Comparison of ENCODE assay signal across 8 cellular contexts in genomic region chr11:72041364-72042058, GRCh38. TPM values are rescaled to one million over a fixed set of nuclear protein-coding genes. Genes with fewer than 3 reads are reported as not detected.
DNase-seq lines count a peak whose midpoint lies in the region; ATAC-seq and TF ChIP-seq lines count a peak whose summit lies in the region.

No MANE protein-coding gene starts in this region.

- in situ Hi-C loops in KBM-7 (cut with MboI; ENCODE audit: low pct_unique_long_range_greater_than_20kb, low sequenced_read_pairs) = no loop called here

- TF ChIP-seq CTCF in heart left ventricle (IDR thresholded peaks at IDR 0.05) (no peak), ovary (IDR thresholded peaks at IDR 0.05) (no peak)

- no peak for TF ChIP-seq POLR2A in heart left ventricle (IDR thresholded peaks at IDR 0.05)
- TF ChIP-seq POLR2A in ovary (IDR thresholded peaks at IDR 0.05) = peak; percentile 15

- H3K4me1 ChIP-seq in SJSA1 (replicated peaks) (peaks cover 23% of the 10 kb centered on the region), heart left ventricle (peaks cover 16 to 57% (median 46%) of the 10 kb centered on the region in 12 donors), ovary (ENCODE audit: insufficient read depth) (peaks cover 25% of the 10 kb centered on the region)

- intact Hi-C loops in heart left ventricle (cut with DNase I) = loop anchor here in 9 of 10 donors (1.0 to 5.0 kb wide), 6 partner anchors 36 to 181 kb away; partner anchors contain the start of genes LRRC51 (in 5 of the 9), NUMA1 (in 5 of the 9) and INPPL1 (in 1 of the 9)
- intact Hi-C loops in ovary (cut with DNase I) = loop anchor here in 1 of 4 donors (5.0 kb wide), 1 partner anchor 36 kb away; no protein-coding TSS in a partner anchor

- 0 to 1% (median 1%) methylated on average over 7 to 22 of the region's 22 CpGs for WGBS in heart left ventricle, 4 donors
- 0 to 1% (median 0%) methylated on average over 21 to 22 of the region's 22 CpGs for WGBS in ovary, 3 donors

- H3K27ac ChIP-seq in SJSA1 = peak overlapping the region; percentile 80
- peak overlapping the region; percentile 94 to 100 (median 98) for H3K27ac ChIP-seq in heart left ventricle
- peak overlapping the region; percentile 89 to 99 for H3K27ac ChIP-seq in ovary

- H3K27me3 ChIP-seq in SJSA1 (replicated peaks) (no peaks in the 10 kb centered on the region), heart left ventricle (no peaks in the 10 kb centered on the region), ovary (no peaks in the 10 kb centered on the region)

- H3K9me3 ChIP-seq in SJSA1 (replicated peaks) (no peaks in the 10 kb centered on the region), heart left ventricle (no peaks in the 10 kb centered on the region), ovary (no peaks in the 10 kb centered on the region)

- TF ChIP-seq EP300 in ovary (IDR thresholded peaks at IDR 0.05) = no peak

- ATAC-seq in heart left ventricle = peak; percentile 72 to 83 (median 77)
- ATAC-seq in HG03432 (IDR thresholded peaks at IDR 0.05; ENCODE audit: unreplicated experiment) = no peak

- H3K36me3 ChIP-seq in SJSA1 (no peaks in the 10 kb centered on the region), heart left ventricle (peaks cover 0 to 1% (median 0%) of the 10 kb centered on the region in 9 donors), ovary (no peaks in the 10 kb centered on the region)

- DNase-seq in DMS153 (lab: John Stamatoyannopoulos, UW) (peak; percentile 35), KBM-7 (peak; percentile 71), SJSA1 (ENCODE audit: low read depth in 1 of 2, low spot score in 2 of 2) (peak; percentile 50 to 66), amygdala (lab: John Stamatoyannopoulos, UW) (peak in 54 of 56 donors; percentile 37 to 89 (median 77)), heart left ventricle (peak; percentile 77 to 90 (median 81)), ovary (peak; percentile 71 to 84 (median 78)), GM19240 (ENCODE audit: insufficient read length, low spot score) (no peak)

- peak overlapping the region; percentile 40 for H3K4me3 ChIP-seq in SJSA1
- peak overlapping the region; percentile 48 to 82 (median 64) for H3K4me3 ChIP-seq in heart left ventricle
- peak overlapping the region; percentile 57 for H3K4me3 ChIP-seq in ovary

RNA-seq across cellular contexts. Expression of gene NUMA1, which starts 38.8 kb away (rescaled TPM):
- 38.4 and 46.4 TPM in 2 replicates for total RNA-seq in SJSA1 (2014; rRNA removed; shearing (Covaris generic))
- total RNA-seq in heart left ventricle (100 to 1,000 TPM in 5 of 9 donors, 10 to 100 TPM in 4; 62.7 to 193 (median 101) TPM), ovary (100 to 1,000 TPM; 190 to 270 (median 252) TPM)
- polyA plus RNA-seq in heart left ventricle (100 to 1,000 TPM in 1 of 2 donors, 10 to 100 TPM in 1; 83.9 to 142 TPM), ovary (100 to 1,000 TPM; 156 to 235 TPM)

RNA-seq across cellular contexts. Expression of gene LRRC51, which starts 39.1 kb away (rescaled TPM):
- 4.1 TPM in 1 of 2 replicates, not detected in the other for total RNA-seq in SJSA1 (2014; rRNA removed; shearing (Covaris generic))
- total RNA-seq in heart left ventricle (1 to 10 TPM; 2.0 to 8.3 (median 4.5) TPM), ovary (10 to 100 TPM in 3 of 7 donors, 1 to 10 TPM in 4; 7.2 to 21.0 (median 9.5) TPM)
- polyA plus RNA-seq in heart left ventricle (1 to 10 TPM; 3.0 to 9.3 TPM), ovary (10 to 100 TPM in 1 of 2 donors, 1 to 10 TPM in 1; 9.6 to 20.9 TPM)

RNA-seq across cellular contexts. Expression of gene IL18BP, which starts 42.8 kb away (rescaled TPM):
- total RNA-seq in SJSA1 (2014; rRNA removed; shearing (Covaris generic)) = 0.06 and 3.3 TPM in 2 replicates
- total RNA-seq in heart left ventricle (10 to 100 TPM in 2 of 9 donors, 1 to 10 TPM in 7; 1.1 to 86.5 (median 5.1) TPM), ovary (10 to 100 TPM in 3 of 7 donors, 1 to 10 TPM in 4; 4.6 to 14.2 (median 8.8) TPM)
- polyA plus RNA-seq in heart left ventricle (1 to 10 TPM; 4.1 to 4.4 TPM), ovary (10 to 100 TPM in 1 of 2 donors, 1 to 10 TPM in 1; 8.7 to 17.1 TPM)
